8 cellular contexts compared by ENCODE assay signal in genomic region chr3:124467980-124468902, GRCh38.
DNase-seq lines count a peak whose midpoint lies in the region; ATAC-seq and TF ChIP-seq lines count a peak whose summit lies in the region.

No MANE protein-coding gene starts in this region.

- H3K27ac ChIP-seq in SU-DHL-6 (ENCODE audit: low read depth, low read length), result no peak overlapping the region
- no peak overlapping the region for H3K27ac ChIP-seq in CD8-positive, alpha-beta memory T cell (ENCODE audit: low read depth, low read length)

- no peaks in the 10 kb centered on the region for H4K20me1 ChIP-seq in SU-DHL-6 (ENCODE audit: low read depth, low read length)

- no peak overlapping the region for H2AFZ ChIP-seq in SU-DHL-6 (ENCODE audit: low read depth, low read length, severe bottlenecking)

- no peak overlapping the region for H3K4me2 ChIP-seq in SU-DHL-6 (ENCODE audit: low read depth, low read length, poor library complexity, severe bottlenecking)

- no peaks in the 10 kb centered on the region for H3K9me2 ChIP-seq in SU-DHL-6 (replicated peaks; ENCODE audit: insufficient read depth, low read length)

- H3K4me1 Mint-ChIP-seq in nephron progenitor cell, result peaks cover 11% of the 10 kb centered on the region
- H3K4me1 Mint-ChIP-seq in CD8-positive, alpha-beta memory T cell, result no peaks in the 10 kb centered on the region

- no peaks in the 10 kb centered on the region for H3K9me3 Mint-ChIP-seq in nephron progenitor cell
- H3K9me3 Mint-ChIP-seq in CD8-positive, alpha-beta memory T cell, result no peaks in the 10 kb centered on the region

- DNase-seq in AG08395 (ENCODE audit: low spot score), result peak; percentile 84
- DNase-seq in NCI-H128 (lab: John Stamatoyannopoulos, UW; ENCODE audit: unreplicated experiment), result peak; percentile 40
- DNase-seq in epithelial cell of proximal tubule (ENCODE audit: low read depth), result no peak
- peak; percentile 72 for DNase-seq in nephron progenitor cell
- DNase-seq in CD8-positive, alpha-beta memory T cell, result no peak

- no peak overlapping the region for H3K4me3 Mint-ChIP-seq in nephron progenitor cell
- H3K4me3 Mint-ChIP-seq in CD8-positive, alpha-beta memory T cell, result no peak overlapping the region

- no peak overlapping the region for H3K27ac Mint-ChIP-seq in nephron progenitor cell
- no peak overlapping the region for H3K27ac Mint-ChIP-seq in CD8-positive, alpha-beta memory T cell

- no peak for ATAC-seq in GM18520 (IDR thresholded peaks at IDR 0.05; ENCODE audit: unreplicated experiment)

- TF ChIP-seq CTCF in GM12874 (IDR thresholded peaks at IDR 0.05; ENCODE audit: insufficient read depth, low read depth, low read length) (peak; percentile 95), SU-DHL-6 (IDR thresholded peaks at IDR 0.05; ENCODE audit: insufficient read depth, low read length, poor library complexity, severe bottlenecking) (peak; percentile 84), epithelial cell of proximal tubule (conservative IDR thresholded peaks at IDR 0.05; ENCODE audit: low read depth, low read length) (peak; percentile 99), nephron progenitor cell (IDR thresholded peaks at IDR 0.05) (peak; percentile 99)

- no peaks in the 10 kb centered on the region for H3K9me3 ChIP-seq in SU-DHL-6 (ENCODE audit: insufficient read depth, low read length)
- H3K9me3 ChIP-seq in CD8-positive, alpha-beta memory T cell (ENCODE audit: low read length), result no peaks in the 10 kb centered on the region

- CTCF ChIA-PET in CD8-positive, alpha-beta memory T cell (lab: Charles Lee), result no interaction called here

- no peaks in the 10 kb centered on the region for H3F3A ChIP-seq in SU-DHL-6 (ENCODE audit: insufficient read depth)

- H3K36me3 Mint-ChIP-seq in nephron progenitor cell (ENCODE audit: low read depth), result peaks cover 15% of the 10 kb centered on the region
- no peaks in the 10 kb centered on the region for H3K36me3 Mint-ChIP-seq in CD8-positive, alpha-beta memory T cell

- POLR2A ChIA-PET in CD8-positive, alpha-beta memory T cell (lab: Charles Lee), result no interaction called here

- H3K9ac ChIP-seq in SU-DHL-6 (ENCODE audit: low read length), result no peak overlapping the region

- H3K4me3 ChIP-seq in SU-DHL-6 (ENCODE audit: insufficient read depth, low read length, poor library complexity, severe bottlenecking) (no peak overlapping the region), epithelial cell of proximal tubule (ENCODE audit: low read depth, low read length) (no peak overlapping the region)
- no peak overlapping the region for H3K4me3 ChIP-seq in CD8-positive, alpha-beta memory T cell (ENCODE audit: low read length)

- peaks cover 3% of the 10 kb centered on the region for H3K27me3 Mint-ChIP-seq in nephron progenitor cell (ENCODE audit: low read depth, poor library complexity)
- peaks cover 6 to 46% of the 10 kb centered on the region in 2 donors for H3K27me3 Mint-ChIP-seq in CD8-positive, alpha-beta memory T cell

- no peaks in the 10 kb centered on the region for H3K79me2 ChIP-seq in SU-DHL-6 (ENCODE audit: insufficient read depth, low read length)

- no peaks in the 10 kb centered on the region for H3K27me3 ChIP-seq in SU-DHL-6 (ENCODE audit: low read length)
- peaks cover 4% of the 10 kb centered on the region for H3K27me3 ChIP-seq in CD8-positive, alpha-beta memory T cell (ENCODE audit: insufficient read depth, low read length, poor library complexity, severe bottlenecking)

- no peaks in the 10 kb centered on the region for H3K36me3 ChIP-seq in SU-DHL-6 (ENCODE audit: low read length)
- H3K36me3 ChIP-seq in CD8-positive, alpha-beta memory T cell (ENCODE audit: insufficient read depth, low read length), result no peaks in the 10 kb centered on the region

- H3K4me1 ChIP-seq in CD8-positive, alpha-beta memory T cell (ENCODE audit: insufficient read depth, low read length), result no peaks in the 10 kb centered on the region

Comparison
In these comparisons a context has a peak if more than half of its experiments do, and no peak if none do; other contexts are left out.
1. DNase-seq: peak in AG08395 (single experiment), NCI-H128 (single experiment) and nephron progenitor cell (single experiment); none in epithelial cell of proximal tubule (single experiment) and CD8-positive, alpha-beta memory T cell (0 of 5).
2. Peak in every context shown above with its lines, with median percentiles within 50 percentile points of each other: CTCF ChIP-seq.